ENCODE assay signal across 1 cellular context in genomic region chr17:68161644-68162428, GRCh38.
TF ChIP-seq lines count a peak whose summit lies in the region.

No MANE protein-coding gene starts in this region.

TF ChIP-seq in K562, 482 proteins besides CTCF, POLR2A, EP300 and RAD21 (continued from another document):
- TF ChIP-seq ATF7 (IDR thresholded peaks at IDR 0.05), result no peak
- TF ChIP-seq NFXL1 (CRISPR knock-in tag; IDR thresholded peaks at IDR 0.05), result no peak
- TF ChIP-seq ZBTB2 (IDR thresholded peaks at IDR 0.05), result no peak
- no peak for TF ChIP-seq ZNF121 (CRISPR knock-in tag; conservative IDR thresholded peaks at IDR 0.05)
- TF ChIP-seq DACH1 (IDR thresholded peaks at IDR 0.05; ENCODE audit: partially characterized antibody), result no peak
- no peak for TF ChIP-seq NFATC3 (IDR thresholded peaks at IDR 0.05)
- no peak for TF ChIP-seq IRF9 (tag; IDR thresholded peaks at IDR 0.05)
- TF ChIP-seq FOXK2 (conservative IDR thresholded peaks at IDR 0.05 in 1 of 2, IDR thresholded peaks at IDR 0.05 in 1 of 2; ENCODE audit: low read depth in 2 of 2), result no peak
- TF ChIP-seq SREBF1 (IDR thresholded peaks at IDR 0.05; ENCODE audit: borderline replicate concordance, low read depth, low read length), result no peak
- TF ChIP-seq ELF4 (CRISPR knock-in tag; IDR thresholded peaks at IDR 0.05), result no peak
- TF ChIP-seq ARID2 (IDR thresholded peaks at IDR 0.05), result no peak
- TF ChIP-seq TGIF2 (CRISPR knock-in tag; IDR thresholded peaks at IDR 0.05), result no peak
